Comparison of ENCODE assay signal across 24 cellular contexts in genomic region chr5:170719551-170719950, GRCh38.
DNase-seq lines count a peak whose midpoint lies in the region; ATAC-seq and TF ChIP-seq lines count a peak whose summit lies in the region.
"Had no signal": no experiment of that assay in that cellular context is flagged by ENCODE, and none has a peak within 500 bp of the region (broad histone marks: within the 10 kb centered on the region; RNA-seq: fewer than 3 reads in every experiment).

No MANE protein-coding gene starts in this region.

- no peak for TF ChIP-seq EP300 in esophagus muscularis mucosa (IDR thresholded peaks at IDR 0.05)

- no peaks in the 10 kb centered on the region for H3K4me1 Mint-ChIP-seq in osteocyte (ENCODE audit: unreplicated experiment)
- H3K4me1 Mint-ChIP-seq: CD14-positive monocyte; CD4-positive, alpha-beta memory T cell; CD4-positive, CD25-positive, alpha-beta regulatory T cell; CD8-positive, alpha-beta memory T cell had no signal

- DNase-seq in ecto neural progenitor cell (ENCODE audit: low spot score) (peak; percentile 8), esophagus muscularis mucosa (ENCODE audit: extremely low spot score) (peak; percentile 42), osteocyte (ENCODE audit: extremely low spot score, unreplicated experiment) (peak; percentile 60), left cardiac atrium (no peak), NCI-H1417 treated with DMSO at 0.1 percent for 48 hours (lab: John Stamatoyannopoulos, UW) (no peak), RWPE1 (ENCODE audit: low spot score) (no peak)
- DNase-seq: 8988T; ACHN; BE2C; C1 segment of cervical spinal cord; CD4-positive, alpha-beta memory T cell; CD4-positive, CD25-positive, alpha-beta regulatory T cell; CD8-positive, alpha-beta memory T cell; COR-L47; DMS 273 treated with DMSO at 0.1 percent for 48 hours; DMS153; DMS53; DMS79; DND-41; EL; GDM1 had no signal

- CTCF ChIA-PET in RWPE1 (lab: Yijun Ruan, JAX), result interaction anchor here (1.6 kb wide), 1 partner anchor 25 kb away, joined by 8 read pairs; no protein-coding TSS in a partner anchor

- POLR2A ChIA-PET in RWPE1 (lab: Yijun Ruan, JAX; ENCODE audit: low non-redundant PET), result no interaction called here

- no peaks in the 10 kb centered on the region for H3K9me3 ChIP-seq in esophagus muscularis mucosa
- H3K9me3 ChIP-seq: BE2C, BLaER1 had no signal

- peaks cover 0 to 6% (median 0%) of the 10 kb centered on the region in 4 donors for H3K36me3 ChIP-seq in esophagus muscularis mucosa
- H3K36me3 ChIP-seq: BE2C, BLaER1 had no signal

- H3K4me3 ChIP-seq in esophagus muscularis mucosa, result no peak overlapping the region
- H3K4me3 ChIP-seq: BLaER1, GM12878 had no signal

- H3K27me3 ChIP-seq in esophagus muscularis mucosa, result peaks cover 0 to 22% (median 0%) of the 10 kb centered on the region in 4 donors
- H3K27me3 ChIP-seq: BLaER1 had no signal

- no peak overlapping the region for H3K4me3 Mint-ChIP-seq in osteocyte (ENCODE audit: unreplicated experiment)
- H3K4me3 Mint-ChIP-seq: CD14-positive monocyte; CD4-positive, alpha-beta memory T cell; CD4-positive, CD25-positive, alpha-beta regulatory T cell; CD8-positive, alpha-beta memory T cell had no signal

- peaks cover 42% of the 10 kb centered on the region for H3K27me3 Mint-ChIP-seq in osteocyte (ENCODE audit: unreplicated experiment)

- no peaks in the 10 kb centered on the region for H3K4me1 ChIP-seq in esophagus muscularis mucosa
- H3K4me1 ChIP-seq: BE2C, BLaER1 had no signal

- TF ChIP-seq POLR2A in esophagus muscularis mucosa (IDR thresholded peaks at IDR 0.05; ENCODE audit: low read depth), result no peak

- intact Hi-C loops in esophagus muscularis mucosa (cut with DNase I) (no loop called here), left cardiac atrium (cut with DNase I) (no loop called here)

- H3K9me3 Mint-ChIP-seq in osteocyte (ENCODE audit: unreplicated experiment), result no peaks in the 10 kb centered on the region

- H3K27ac ChIP-seq in esophagus muscularis mucosa (replicated peaks in 1 of 4) (no peak overlapping the region), RWPE1 (no peak overlapping the region)
- H3K27ac ChIP-seq: BLaER1 had no signal

- no peak for ATAC-seq in left cardiac atrium
- ATAC-seq: GM12878 had no signal

- H3K36me3 Mint-ChIP-seq in osteocyte (ENCODE audit: unreplicated experiment), result peaks cover 6% of the 10 kb centered on the region
- H3K36me3 Mint-ChIP-seq: CD14-positive monocyte; CD4-positive, alpha-beta memory T cell; CD4-positive, CD25-positive, alpha-beta regulatory T cell; CD8-positive, alpha-beta memory T cell had no signal

- TF ChIP-seq CTCF in esophagus muscularis mucosa (IDR thresholded peaks at IDR 0.05) (no peak), osteocyte (IDR thresholded peaks at IDR 0.05) (no peak), RWPE1 (conservative IDR thresholded peaks at IDR 0.05; ENCODE audit: low read depth) (no peak)

- WGBS in esophagus muscularis mucosa, result 73% methylated on average over 3 of the region's 3 CpGs

- H3K27ac Mint-ChIP-seq in osteocyte (ENCODE audit: unreplicated experiment), result no peak overlapping the region
- H3K27ac Mint-ChIP-seq: CD14-positive monocyte; CD4-positive, alpha-beta memory T cell; CD4-positive, CD25-positive, alpha-beta regulatory T cell; CD8-positive, alpha-beta memory T cell had no signal

Comparison
In these comparisons a context has a peak if more than half of its experiments do, and no peak if none do; other contexts are left out.
1. DNase-seq: peak in ecto neural progenitor cell (single experiment), esophagus muscularis mucosa (single experiment) and osteocyte (single experiment); none in left cardiac atrium (single experiment), NCI-H1417 treated with DMSO at 0.1 percent for 48 hours (single experiment) and RWPE1 (single experiment).